In genomic region chr20:36756482-36756881, GRCh38 we compare ENCODE assay signal across 22 cellular contexts. TPM values are rescaled to one million over a fixed set of nuclear protein-coding genes. Genes with fewer than 3 reads are reported as not detected.
DNase-seq lines count a peak whose midpoint lies in the region; ATAC-seq and TF ChIP-seq lines count a peak whose summit lies in the region.
"Had no signal": no experiment of that assay in that cellular context is flagged by ENCODE, and none has a peak within 500 bp of the region (broad histone marks: within the 10 kb centered on the region; RNA-seq: fewer than 3 reads in every experiment).

No MANE protein-coding gene starts in this region.

- no peaks in the 10 kb centered on the region for H3K9me2 ChIP-seq in OCI-LY7 (ENCODE audit: insufficient read depth, low read length)

- no peaks in the 10 kb centered on the region for H3K27me3 Mint-ChIP-seq in activated naive CD8-positive, alpha-beta T cell treated with anti-CD3 and anti-CD28 coated beads for 36 hours
- no peaks in the 10 kb centered on the region for H3K27me3 Mint-ChIP-seq in activated naive CD8-positive, alpha-beta T cell treated with anti-CD3 and anti-CD28 coated beads, Interleukin-2, amount 50 U/mL, for 24 hours
- H3K27me3 Mint-ChIP-seq: CD4-positive, alpha-beta memory T cell had no signal

- CTCF ChIA-PET in OCI-LY7 (lab: Charles Lee; ENCODE audit: unreplicated experiment): no interaction called here

- no peak overlapping the region for H2AFZ ChIP-seq in OCI-LY7 (ENCODE audit: low read length)

- H3K4me3 Mint-ChIP-seq in activated naive CD8-positive, alpha-beta T cell treated with anti-CD3 and anti-CD28 coated beads for 36 hours: no peak overlapping the region
- no peak overlapping the region for H3K4me3 Mint-ChIP-seq in activated naive CD8-positive, alpha-beta T cell treated with anti-CD3 and anti-CD28 coated beads, Interleukin-2, amount 50 U/mL, for 24 hours

- H3K9me3 ChIP-seq in OCI-LY7 (ENCODE audit: low read length): no peaks in the 10 kb centered on the region
- H3K9me3 ChIP-seq in lower lobe of right lung: no peaks in the 10 kb centered on the region
- H3K9me3 ChIP-seq in upper lobe of right lung: no peaks in the 10 kb centered on the region

- peak overlapping the region; percentile 25 for H3K27ac Mint-ChIP-seq in activated naive CD8-positive, alpha-beta T cell treated with anti-CD3 and anti-CD28 coated beads for 36 hours
- no peak overlapping the region for H3K27ac Mint-ChIP-seq in activated naive CD8-positive, alpha-beta T cell treated with anti-CD3 and anti-CD28 coated beads, Interleukin-2, amount 50 U/mL, for 24 hours

- H4K20me1 ChIP-seq in OCI-LY7 (ENCODE audit: insufficient read depth, low read length): no peaks in the 10 kb centered on the region

- peaks cover 23% of the 10 kb centered on the region for H3K36me3 Mint-ChIP-seq in activated naive CD8-positive, alpha-beta T cell treated with anti-CD3 and anti-CD28 coated beads for 36 hours
- H3K36me3 Mint-ChIP-seq in activated naive CD8-positive, alpha-beta T cell treated with anti-CD3 and anti-CD28 coated beads, Interleukin-2, amount 50 U/mL, for 24 hours (ENCODE audit: low read depth): peaks cover 38% of the 10 kb centered on the region

- peaks cover 43% of the 10 kb centered on the region for H3K4me1 ChIP-seq in OCI-LY7 (ENCODE audit: insufficient read depth, low read length, poor library complexity, severe bottlenecking)
- peaks cover 19% of the 10 kb centered on the region for H3K4me1 ChIP-seq in lower lobe of right lung
- H3K4me1 ChIP-seq in upper lobe of right lung: peaks cover 15% of the 10 kb centered on the region

- H3K4me2 ChIP-seq in OCI-LY7 (ENCODE audit: low read length): no peak overlapping the region
- H3K4me2 ChIP-seq: KMS-11 had no signal

- no peaks in the 10 kb centered on the region for H3K79me2 ChIP-seq in OCI-LY7 (ENCODE audit: insufficient read depth, low read depth, low read length)

- no peaks in the 10 kb centered on the region for H3K27me3 ChIP-seq in lower lobe of right lung (ENCODE audit: low read depth)
- no peaks in the 10 kb centered on the region for H3K27me3 ChIP-seq in upper lobe of right lung

- no TSS peak for BruUV-seq in OCI-LY7 (replicated peaks; lab: Mats Ljungman, UMichigan)

- peaks cover 3% of the 10 kb centered on the region for H3K4me1 Mint-ChIP-seq in activated naive CD8-positive, alpha-beta T cell treated with anti-CD3 and anti-CD28 coated beads for 36 hours
- peaks cover 5% of the 10 kb centered on the region for H3K4me1 Mint-ChIP-seq in activated naive CD8-positive, alpha-beta T cell treated with anti-CD3 and anti-CD28 coated beads, Interleukin-2, amount 50 U/mL, for 24 hours

- H3K36me3 ChIP-seq in OCI-LY7 (ENCODE audit: insufficient read depth, low read length) (peaks cover 88% of the 10 kb centered on the region), lower lobe of right lung (peaks cover 13% of the 10 kb centered on the region), upper lobe of right lung (peaks cover 21% of the 10 kb centered on the region)

- DNase-seq in activated naive CD8-positive, alpha-beta T cell treated with anti-CD3 and anti-CD28 coated beads for 36 hours: no peak
- no peak for DNase-seq in activated naive CD8-positive, alpha-beta T cell treated with anti-CD3 and anti-CD28 coated beads, Interleukin-2, amount 50 U/mL, for 24 hours
- no peak for DNase-seq in OCI-LY7 (ENCODE audit: low spot score)
- DNase-seq in lower lobe of right lung: no peak
- DNase-seq in upper lobe of right lung: no peak
- DNase-seq in GM03348 (ENCODE audit: low spot score): no peak
- DNase-seq in RKO (ENCODE audit: low spot score): no peak
- no peak for DNase-seq in KG1 (lab: John Stamatoyannopoulos, UW)
- DNase-seq: CD4-positive, alpha-beta memory T cell; DMS153; GDM1; NCI-H1417; NCI-H187 treated with DMSO at 0.1 percent for 48 hours; NCI-H226; NCI-H524; NCI-H82; RPMI8226; SHP77 treated with DMSO at 0.1 percent for 48 hours had no signal

- POLR2A ChIA-PET in OCI-LY7 (lab: Charles Lee): interaction anchor here (0.6 to 1.9 kb wide), 5 partner anchors 13 to 286 kb away, joined by 3 to 10 read pairs (median 3); partner anchors contain the start of gene DSN1

- no peak overlapping the region for H3K4me3 ChIP-seq in OCI-LY7 (ENCODE audit: low read depth, low read length, poor library complexity, severe bottlenecking)
- no peak overlapping the region for H3K4me3 ChIP-seq in lower lobe of right lung
- no peak overlapping the region for H3K4me3 ChIP-seq in upper lobe of right lung
- H3K4me3 ChIP-seq: GM12878 had no signal

- intact Hi-C loops in OCI-LY7 (cut with micrococcal nuclease; ENCODE audit: unreplicated experiment): no loop called here
- intact Hi-C loops in lower lobe of right lung (cut with DNase I): no loop called here
- intact Hi-C loops in upper lobe of right lung (cut with DNase I): no loop called here

- ATAC-seq in activated naive CD8-positive, alpha-beta T cell treated with anti-CD3 and anti-CD28 coated beads, Interleukin-2, amount 50 U/mL, for 24 hours: no peak
- ATAC-seq in lower lobe of right lung: peak; percentile 46 to 48
- peak; percentile 61 for ATAC-seq in upper lobe of right lung
- ATAC-seq: GM12878, HepG2 had no signal

- TF ChIP-seq CTCF in OCI-LY7 (conservative IDR thresholded peaks at IDR 0.05; ENCODE audit: low read length) (no peak), lower lobe of right lung (IDR thresholded peaks at IDR 0.05) (no peak), upper lobe of right lung (IDR thresholded peaks at IDR 0.05) (no peak)

- H3K27ac ChIP-seq in OCI-LY7 (ENCODE audit: low read depth, low read length, poor library complexity, severe bottlenecking): peak overlapping the region; percentile 85
- H3K27ac ChIP-seq in lower lobe of right lung: peak overlapping the region; percentile 76
- peak overlapping the region; percentile 75 for H3K27ac ChIP-seq in upper lobe of right lung
- H3K27ac ChIP-seq: 22Rv1, KMS-11 had no signal

- H3K9me3 Mint-ChIP-seq in activated naive CD8-positive, alpha-beta T cell treated with anti-CD3 and anti-CD28 coated beads for 36 hours: no peaks in the 10 kb centered on the region
- H3K9me3 Mint-ChIP-seq in activated naive CD8-positive, alpha-beta T cell treated with anti-CD3 and anti-CD28 coated beads, Interleukin-2, amount 50 U/mL, for 24 hours: no peaks in the 10 kb centered on the region
- H3K9me3 Mint-ChIP-seq: CD4-positive, alpha-beta memory T cell had no signal

RNA-seq across cellular contexts. Expression of gene NDRG3, which starts 10.6 kb away (rescaled TPM):
- total RNA-seq in activated naive CD8-positive, alpha-beta T cell treated with anti-CD3 and anti-CD28 coated beads for 36 hours: 10 to 100 TPM; 16.3 to 17.1 TPM
- total RNA-seq in OCI-LY7 (2014; rRNA removed; shearing (Covaris generic)): 10.1 and 14.4 TPM in 2 replicates
- 22.1 and 25.0 TPM in 2 replicates for total RNA-seq in OCI-LY7 (2022)
- 30.4 TPM for total RNA-seq in lower lobe of right lung
- total RNA-seq in upper lobe of right lung: 30.3 TPM

RNA-seq across cellular contexts. Expression of gene DSN1, which starts 17.1 kb away (rescaled TPM):
- 10 to 100 TPM; 19.9 to 21.8 TPM for total RNA-seq in activated naive CD8-positive, alpha-beta T cell treated with anti-CD3 and anti-CD28 coated beads for 36 hours
- total RNA-seq in OCI-LY7 (2014; rRNA removed; shearing (Covaris generic)): 37.6 and 38.3 TPM in 2 replicates
- total RNA-seq in OCI-LY7 (2022) (33.0 and 36.8 TPM in 2 replicates), lower lobe of right lung (6.5 TPM), upper lobe of right lung (7.5 TPM)
